Comparison of ENCODE assay signal across 28 cellular contexts in the genomic region with DNA sequence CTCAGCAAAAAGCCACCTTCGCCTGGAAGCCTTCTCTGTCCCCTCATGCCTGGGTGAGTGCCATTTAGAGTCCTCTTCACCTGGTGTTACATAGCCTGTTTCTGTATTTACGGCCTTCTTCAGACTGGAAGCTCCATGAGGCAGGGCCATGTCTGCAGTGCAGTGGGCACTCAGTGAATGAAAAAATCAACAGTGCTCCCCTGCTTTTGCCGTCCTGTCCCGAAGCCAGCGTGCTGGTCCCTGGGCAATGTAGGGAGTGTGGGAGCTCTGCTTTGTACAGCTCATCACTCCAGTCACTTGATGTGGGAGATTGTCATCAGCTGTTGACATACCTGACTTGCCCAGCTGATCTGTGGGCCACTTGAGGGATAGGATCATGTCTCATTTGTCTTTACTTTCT.
"Had no signal": no experiment of that assay in that cellular context is flagged by ENCODE, and none has a peak within 500 bp of the region (broad histone marks: within the 10 kb centered on the region; RNA-seq: fewer than 3 reads in every experiment).

No MANE protein-coding gene starts in this region.

- H3K4me3 ChIP-seq: heart left ventricle, left ventricle myocardium inferior, lung, pancreas, prostate gland, spleen, suprapubic skin, thoracic aorta, tibial artery, uterus had no signal

- DNase-seq: heart left ventricle; islet precursor cell; left ventricle myocardium inferior; mesendoderm; naive thymus-derived CD4-positive, alpha-beta T cell; occipital lobe; pancreas; posterior cingulate gyrus; retina; right cardiac atrium; small intestine; spleen; stimulated activated CD4-positive, alpha-beta T cell treated with anti-CD3 and anti-CD28 coated beads, Interleukin-4, amount 100 ng/mL, for 24 hours; stimulated activated naive CD4-positive, alpha-beta T cell; tibial artery; trophoblast cell; uterus had no signal

- H3K27ac Mint-ChIP-seq: mesothelial cell of epicardium; naive thymus-derived CD4-positive, alpha-beta T cell; nephron; stimulated activated effector memory CD8-positive, alpha-beta T cell treated with anti-CD3 and anti-CD28 coated beads, Interleukin-12 subunit alpha, Interleukin-12 subunit beta, amount 100 ng/mL, for 72 hours; stimulated activated naive CD8-positive, alpha-beta T cell treated with anti-CD3 and anti-CD28 coated beads, Interleukin-15, Interleukin-2, amounts not matched to agents 100 ng/mL and 50 ng/mL, for 24 hours had no signal

- H3K27me3 Mint-ChIP-seq: stimulated activated naive CD8-positive, alpha-beta T cell treated with anti-CD3 and anti-CD28 coated beads, Interleukin-15, Interleukin-2, amounts not matched to agents 100 ng/mL and 50 ng/mL, for 24 hours had no signal

- ATAC-seq: heart left ventricle; naive thymus-derived CD4-positive, alpha-beta T cell; pancreas; right cardiac atrium; sciatic nerve; stimulated activated effector memory CD8-positive, alpha-beta T cell treated with anti-CD3 and anti-CD28 coated beads, Interleukin-12 subunit alpha, Interleukin-12 subunit beta, amount 100 ng/mL, for 72 hours had no signal

- FAIRE-seq: pancreas, small intestine had no signal

- H3K4me1 Mint-ChIP-seq: naive thymus-derived CD4-positive, alpha-beta T cell; neural crest cell; stimulated activated effector memory CD8-positive, alpha-beta T cell treated with anti-CD3 and anti-CD28 coated beads, Interleukin-12 subunit alpha, Interleukin-12 subunit beta, amount 100 ng/mL, for 72 hours had no signal

- H3K4me1 ChIP-seq: heart left ventricle, left ventricle myocardium inferior, pancreas, prostate gland, spleen, suprapubic skin, tibial artery, uterus had no signal

- H3K27me3 ChIP-seq: neutrophil, pancreas, spleen, suprapubic skin, tibial artery, uterus had no signal

- H3K27ac ChIP-seq: heart left ventricle, left ventricle myocardium inferior, neutrophil, pancreas, prostate gland, spleen, suprapubic skin, thoracic aorta, tibial artery, uterus had no signal

- H3K9me3 Mint-ChIP-seq: stimulated activated effector memory CD8-positive, alpha-beta T cell treated with anti-CD3 and anti-CD28 coated beads, Interleukin-12 subunit alpha, Interleukin-12 subunit beta, amount 100 ng/mL, for 72 hours; stimulated activated naive CD8-positive, alpha-beta T cell treated with anti-CD3 and anti-CD28 coated beads, Interleukin-15, Interleukin-2, amounts not matched to agents 100 ng/mL and 50 ng/mL, for 24 hours had no signal

- H3K4me3 Mint-ChIP-seq: mesothelial cell of epicardium; naive thymus-derived CD4-positive, alpha-beta T cell; nephron; neural crest cell; stimulated activated effector memory CD8-positive, alpha-beta T cell treated with anti-CD3 and anti-CD28 coated beads, Interleukin-12 subunit alpha, Interleukin-12 subunit beta, amount 100 ng/mL, for 72 hours; stimulated activated naive CD8-positive, alpha-beta T cell treated with anti-CD3 and anti-CD28 coated beads, Interleukin-15, Interleukin-2, amounts not matched to agents 100 ng/mL and 50 ng/mL, for 24 hours had no signal

- H3K9me3 ChIP-seq: neutrophil, pancreas, prostate gland, suprapubic skin, thoracic aorta, uterus had no signal

- H3K36me3 Mint-ChIP-seq: mesothelial cell of epicardium; stimulated activated effector memory CD8-positive, alpha-beta T cell treated with anti-CD3 and anti-CD28 coated beads, Interleukin-12 subunit alpha, Interleukin-12 subunit beta, amount 100 ng/mL, for 72 hours had no signal

- H3K36me3 ChIP-seq: heart left ventricle, left ventricle myocardium inferior, neutrophil, pancreas, prostate gland, spleen, suprapubic skin, thoracic aorta, tibial artery, uterus had no signal
